In genomic region chr16:47213761-47214440, GRCh38 we compare ENCODE assay signal across 23 cellular contexts.
DNase-seq lines count a peak whose midpoint lies in the region; ATAC-seq and TF ChIP-seq lines count a peak whose summit lies in the region.
"Had no signal": no experiment of that assay in that cellular context is flagged by ENCODE, and none has a peak within 500 bp of the region (broad histone marks: within the 10 kb centered on the region; RNA-seq: fewer than 3 reads in every experiment).

No MANE protein-coding gene starts in this region.

- no peaks in the 10 kb centered on the region for H3K4me1 ChIP-seq in RWPE2 (ENCODE audit: insufficient read depth, poor library complexity, severe bottlenecking)
- H3K4me1 ChIP-seq: HAP-1 had no signal

- 0 out of 3 replicates have a peak, but pooled peaks have one; percentile 33 for ATAC-seq in RWPE2 (ENCODE audit: low read depth)
- ATAC-seq in HG02870 (IDR thresholded peaks at IDR 0.05; ENCODE audit: unreplicated experiment), result no peak
- ATAC-seq: CD8-positive, alpha-beta T cell had no signal

- H3K36me3 ChIP-seq in RWPE2 (ENCODE audit: low read depth), result peaks cover 13% of the 10 kb centered on the region
- H3K36me3 ChIP-seq: HAP-1 had no signal

- H3K27me3 ChIP-seq in RWPE2 (ENCODE audit: insufficient read depth, poor library complexity, severe bottlenecking), result no peaks in the 10 kb centered on the region

- DNase-seq in RWPE2 (ENCODE audit: low spot score), result no peak
- DNase-seq in dermis blood vessel endothelial cell, result peak; percentile 3
- DNase-seq in iris pigment epithelial cell (ENCODE audit: low read depth), result peak; percentile 55
- DNase-seq in SHP77 treated with DMSO at 0.1 percent for 48 hours (lab: John Stamatoyannopoulos, UW), result no peak
- no peak for DNase-seq in T1000 (lab: John Stamatoyannopoulos, UW)
- no peak for DNase-seq in SIG-M5 treated with dmso at 0.1 percent for 504 hours (lab: John Stamatoyannopoulos, UW; ENCODE audit: unreplicated experiment)
- DNase-seq: CD8-positive, alpha-beta T cell; DMS153; GOT3; NCI-H1048; NCI-H1417; NCI-H1694; NCI-H2081; NCI-H2227 treated with DMSO at 0.1 percent for 48 hours; NCI-H510A; NCI-H69; RPMI8226; SHP77 had no signal

- H3K9me3 ChIP-seq in RWPE2 (ENCODE audit: severe bottlenecking), result no peaks in the 10 kb centered on the region
- H3K9me3 ChIP-seq: HAP-1 had no signal

- TF ChIP-seq CTCF in RWPE2 (IDR thresholded peaks at IDR 0.05; ENCODE audit: poor library complexity, severe bottlenecking), result no peak

- H3K27ac ChIP-seq in RWPE2 (ENCODE audit: poor library complexity, severe bottlenecking), result no peak overlapping the region
- H3K27ac ChIP-seq: C4-2B, HL-60, SK-N-MC had no signal

- no peak overlapping the region for H3K4me3 ChIP-seq in RWPE2 (ENCODE audit: severe bottlenecking)
- H3K4me3 ChIP-seq: HAP-1, SK-N-MC had no signal

Comparison
In these comparisons a context has a peak if more than half of its experiments do, and no peak if none do; other contexts are left out.
1. DNase-seq: peak in dermis blood vessel endothelial cell (single experiment) and iris pigment epithelial cell (single experiment); none in RWPE2 (single experiment), SHP77 treated with DMSO at 0.1 percent for 48 hours (single experiment), T1000 (single experiment) and SIG-M5 treated with dmso at 0.1 percent for 504 hours (single experiment).